In the genomic region with DNA sequence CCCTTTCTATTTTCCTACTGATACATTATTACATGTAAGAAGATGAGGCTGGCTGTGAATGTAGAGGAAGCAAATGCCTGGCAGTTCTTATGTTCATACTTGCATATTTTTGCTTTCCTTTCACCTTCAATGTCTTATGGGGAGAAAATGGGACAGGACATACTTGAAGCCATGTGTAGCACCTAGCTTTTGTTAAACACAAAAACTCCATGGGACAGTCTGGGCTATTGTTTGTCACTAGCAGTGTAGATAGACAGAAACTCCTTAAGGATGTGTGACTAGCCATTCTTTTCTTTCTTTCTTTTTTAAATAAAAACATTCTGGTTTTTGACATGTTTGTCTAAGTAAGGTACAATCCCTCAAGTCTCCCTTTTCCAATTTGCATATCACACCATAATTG, we compare ENCODE assay signal across 31 cellular contexts.
"Had no signal": no experiment of that assay in that cellular context is flagged by ENCODE, and none has a peak within 500 bp of the region (broad histone marks: within the 10 kb centered on the region; RNA-seq: fewer than 3 reads in every experiment).

No MANE protein-coding gene starts in this region.

- ATAC-seq: activated naive CD4-positive, alpha-beta T cell treated with anti-CD3 and anti-CD28 coated beads, Interleukin-2, amount 50 U/mL, for 72 hours; activated T-cell treated with anti-CD3 and anti-CD28 coated beads, Interleukin-2, amount 50 U/mL, for 4 hours; body of pancreas; gastroesophageal sphincter; left colon; right cardiac atrium; upper lobe of right lung had no signal

- H3K36me3 Mint-ChIP-seq: mesothelial cell of epicardium had no signal

- DNase-seq: activated CD4-positive, alpha-beta memory T cell treated with anti-CD3 and anti-CD28 coated beads, Interleukin-2, amount 10 ng/mL, durations not matched to agents 7 days and 5 days; activated CD4-positive, alpha-beta T cell treated with anti-CD3 and anti-CD28 coated beads, Interleukin-2, amount 10 ng/mL, durations not matched to agents 7 days and 5 days; activated CD4-positive, CD25-positive, alpha-beta regulatory T cell treated with anti-CD3 and anti-CD28 coated beads, Interleukin-2, amount 50 U/mL, for 72 hours; activated CD8-positive, alpha-beta memory T cell treated with anti-CD3 and anti-CD28 coated beads, Interleukin-2, amount 50 U/mL, for 48 hours; activated naive CD4-positive, alpha-beta T cell; activated T-cell treated with anti-CD3 and anti-CD28 coated beads, Interleukin-2, amount 50 U/mL, for 4 hours; effector memory CD4-positive, alpha-beta T cell; erythroblast; hippocampal formation; immature natural killer cell; left colon; mammary epithelial cell; naive B cell; occipital lobe; stimulated activated CD4-positive, alpha-beta T cell treated with anti-CD3 and anti-CD28 coated beads, Interleukin-15, amount 100 ng/mL, for 24 hours; stimulated activated CD4-positive, alpha-beta T cell treated with anti-CD3 and anti-CD28 coated beads, Interleukin-2, amount 100 ng/mL, for 24 hours; stimulated activated naive CD4-positive, alpha-beta T cell; T1000; tibial artery; upper lobe of right lung; WERI-Rb-1 had no signal

- H3K4me1 ChIP-seq: suprapubic skin, upper lobe of right lung had no signal

- H3K4me3 Mint-ChIP-seq: activated CD4-positive, alpha-beta memory T cell treated with anti-CD3 and anti-CD28 coated beads, Interleukin-2, amount 10 ng/mL, durations not matched to agents 7 days and 5 days; activated CD4-positive, alpha-beta T cell treated with anti-CD3 and anti-CD28 coated beads, Interleukin-2, amount 10 ng/mL, durations not matched to agents 7 days and 5 days; activated T-cell treated with anti-CD3 and anti-CD28 coated beads, Interleukin-2, amount 50 U/mL, for 4 hours; immature natural killer cell; mesothelial cell of epicardium; naive B cell; neural crest cell; T-helper 1 cell treated with Interleukin-12 subunit alpha and Interleukin-12 subunit beta and Interleukin-4 antibody, amounts not matched to agents 30 μg/mL and 1 μg/mL, for 36 hours had no signal

- H3K27ac Mint-ChIP-seq: activated CD4-positive, alpha-beta memory T cell treated with anti-CD3 and anti-CD28 coated beads, Interleukin-2, amount 10 ng/mL, durations not matched to agents 7 days and 5 days; activated CD4-positive, alpha-beta T cell treated with anti-CD3 and anti-CD28 coated beads, Interleukin-2, amount 10 ng/mL, durations not matched to agents 7 days and 5 days; immature natural killer cell; mesothelial cell of epicardium; T-helper 1 cell treated with Interleukin-12 subunit alpha and Interleukin-12 subunit beta and Interleukin-4 antibody, amounts not matched to agents 30 μg/mL and 1 μg/mL, for 36 hours had no signal

- H3K27me3 Mint-ChIP-seq: activated CD4-positive, alpha-beta memory T cell treated with anti-CD3 and anti-CD28 coated beads, Interleukin-2, amount 10 ng/mL, durations not matched to agents 7 days and 5 days; activated CD4-positive, alpha-beta T cell treated with anti-CD3 and anti-CD28 coated beads, Interleukin-2, amount 10 ng/mL, durations not matched to agents 7 days and 5 days; naive B cell had no signal

- H3K9me3 Mint-ChIP-seq: activated CD4-positive, alpha-beta T cell treated with anti-CD3 and anti-CD28 coated beads, Interleukin-2, amount 10 ng/mL, durations not matched to agents 7 days and 5 days; mesothelial cell of epicardium; neural crest cell had no signal

- H3K4me1 Mint-ChIP-seq: activated CD4-positive, alpha-beta memory T cell treated with anti-CD3 and anti-CD28 coated beads, Interleukin-2, amount 10 ng/mL, durations not matched to agents 7 days and 5 days; activated CD4-positive, alpha-beta T cell treated with anti-CD3 and anti-CD28 coated beads, Interleukin-2, amount 10 ng/mL, durations not matched to agents 7 days and 5 days had no signal

- H3K9me3 ChIP-seq: body of pancreas, gastroesophageal sphincter, suprapubic skin, tibial artery, upper lobe of right lung had no signal

- H3K27me3 ChIP-seq: body of pancreas, dorsolateral prefrontal cortex, gastroesophageal sphincter, suprapubic skin, tibial artery, upper lobe of right lung had no signal

- H3K36me3 ChIP-seq: gastroesophageal sphincter, suprapubic skin, tibial artery, upper lobe of right lung, WERI-Rb-1 had no signal

- H3K27ac ChIP-seq: body of pancreas, coronary artery, dorsolateral prefrontal cortex, gastroesophageal sphincter, suprapubic skin, tibial artery, upper lobe of right lung, WERI-Rb-1 had no signal

- H3K4me3 ChIP-seq: body of pancreas, coronary artery, dorsolateral prefrontal cortex, gastroesophageal sphincter, suprapubic skin, tibial artery, upper lobe of right lung had no signal
